ENCODE assay signal across 11 cellular contexts in the genomic region with DNA sequence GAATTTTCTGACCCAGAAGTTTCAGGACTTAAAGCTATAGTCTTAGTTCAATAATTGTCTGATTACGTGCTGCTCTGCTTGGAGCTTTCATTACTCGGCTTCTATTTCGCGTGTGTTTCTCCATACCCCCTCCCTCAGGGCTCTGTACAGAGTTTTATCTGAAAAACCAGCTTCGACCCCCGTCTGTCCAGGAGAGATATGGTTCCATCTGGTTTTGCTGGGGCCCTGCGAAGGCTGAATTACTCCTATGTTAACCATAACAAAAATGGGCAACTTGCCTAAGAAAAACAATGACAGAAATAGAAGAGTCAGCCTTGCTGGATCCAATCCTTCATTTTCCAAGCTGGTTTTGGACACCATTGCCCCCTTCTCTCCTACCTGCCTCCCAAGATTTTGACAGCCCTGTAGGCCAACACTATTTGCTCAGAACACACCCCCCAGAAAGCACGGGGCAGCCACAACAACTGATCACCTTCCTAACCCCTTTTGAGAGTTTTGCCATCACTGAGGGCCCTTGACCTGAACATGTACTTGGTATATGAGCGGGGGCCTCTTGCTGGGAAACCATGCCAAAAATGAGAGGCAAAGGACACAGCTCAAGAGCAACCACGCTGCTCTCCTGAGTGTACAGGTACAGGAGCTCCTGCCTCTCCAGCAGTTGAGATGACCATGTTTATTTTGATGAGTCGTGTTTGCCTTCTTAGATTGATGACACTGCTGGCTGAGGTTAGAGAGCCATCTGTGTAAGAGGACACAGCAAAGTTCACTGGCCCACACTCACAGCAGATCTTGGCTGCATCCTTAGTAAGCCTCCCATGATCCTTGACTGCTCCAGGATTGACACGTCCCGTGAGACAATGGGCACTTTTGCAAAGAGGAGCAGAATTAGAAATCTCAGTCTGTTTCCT. TPM values are rescaled to one million over a fixed set of nuclear protein-coding genes. Genes with fewer than 3 reads are reported as not detected.
DNase-seq lines count a peak whose midpoint lies in the region; ATAC-seq and TF ChIP-seq lines count a peak whose summit lies in the region.
"Had no signal": no experiment of that assay in that cellular context is flagged by ENCODE, and none has a peak within 500 bp of the region (broad histone marks: within the 10 kb centered on the region; RNA-seq: fewer than 3 reads in every experiment).

No MANE protein-coding gene starts in this region.

- no TSS peak for BruUV-seq in Calu3 (replicated peaks; lab: Mats Ljungman, UMichigan)

- no peaks in the 10 kb centered on the region for H3K79me2 ChIP-seq in GM23338 (replicated peaks; ENCODE audit: insufficient read depth)

- H2AFZ ChIP-seq in GM23338: peak overlapping the region; percentile 64

- no peak overlapping the region for H3K27ac ChIP-seq in GM23338 (ENCODE audit: low read depth)
- peak overlapping the region; percentile 65 for H3K27ac ChIP-seq in VCaP
- peak overlapping the region; percentile 11 for H3K27ac ChIP-seq in lower lobe of right lung
- H3K27ac ChIP-seq: neutrophil, RWPE1 had no signal

- DNase-seq in A172 (ENCODE audit: low spot score) (peak; percentile 21), GM23338 (ENCODE audit: low spot score) (no peak), lower lobe of right lung (no peak), GM19238 (ENCODE audit: insufficient read length, low spot score) (no peak), Calu3 (no peak), GM10266 (ENCODE audit: extremely low spot score) (no peak)

- ATAC-seq in GM23338 (no peak), lower lobe of right lung (peak in 1 of 2 donors; percentile 27), GM21737 (IDR thresholded peaks at IDR 0.05; ENCODE audit: unreplicated experiment) (no peak)

- no peak overlapping the region for H3K4me2 ChIP-seq in GM23338

- H3K4me1 ChIP-seq in GM23338 (ENCODE audit: insufficient read depth): no peaks in the 10 kb centered on the region; the same call in 1 of the 2 replicates
- H3K4me1 ChIP-seq in lower lobe of right lung: peaks cover 5% of the 10 kb centered on the region

- no peaks in the 10 kb centered on the region for H3F3A ChIP-seq in GM23338 (replicated peaks; ENCODE audit: low read depth)

- H3K27me3 ChIP-seq in GM23338 (ENCODE audit: insufficient read depth): no peaks in the 10 kb centered on the region
- no peaks in the 10 kb centered on the region for H3K27me3 ChIP-seq in lower lobe of right lung (ENCODE audit: low read depth)
- H3K27me3 ChIP-seq: neutrophil had no signal

- intact Hi-C loops in lower lobe of right lung (cut with DNase I): no loop called here
- intact Hi-C loops in Calu3 (cut with micrococcal nuclease; ENCODE audit: unreplicated experiment): no loop called here

- no peaks in the 10 kb centered on the region for H3K36me3 ChIP-seq in GM23338 (ENCODE audit: insufficient read depth)
- no peaks in the 10 kb centered on the region for H3K36me3 ChIP-seq in lower lobe of right lung
- H3K36me3 ChIP-seq: neutrophil had no signal

- H3K4me3 ChIP-seq in GM23338: no peak overlapping the region
- H3K4me3 ChIP-seq in lower lobe of right lung: no peak overlapping the region

- CTCF ChIA-PET in Calu3 (lab: Charles Lee): interaction anchor here (0.6 to 1.3 kb wide), 14 partner anchors 10 to 1283 kb away, joined by 3 to 9 read pairs (median 3); no protein-coding TSS in a partner anchor

- H4K20me1 ChIP-seq in GM23338 (replicated peaks; ENCODE audit: insufficient read depth): no peaks in the 10 kb centered on the region

- H3K4me1 Mint-ChIP-seq in GM23338 (peaks cover 17% of the 10 kb centered on the region), Calu3 (ENCODE audit: low read depth, unreplicated experiment) (no peaks in the 10 kb centered on the region)

- H3K36me3 Mint-ChIP-seq in GM23338 (ENCODE audit: low read depth) (no peaks in the 10 kb centered on the region), Calu3 (ENCODE audit: insufficient read depth, unreplicated experiment) (no peaks in the 10 kb centered on the region)
- H3K36me3 Mint-ChIP-seq: CD14-positive monocyte had no signal

- no peaks in the 10 kb centered on the region for H3K9me3 ChIP-seq in lower lobe of right lung
- H3K9me3 ChIP-seq: neutrophil had no signal

- H3K9me2 ChIP-seq in GM23338 (ENCODE audit: insufficient read depth): no peaks in the 10 kb centered on the region

- no peaks in the 10 kb centered on the region for H3K27me3 Mint-ChIP-seq in GM23338 (ENCODE audit: insufficient read depth, low read depth, poor library complexity)
- peaks cover 21% of the 10 kb centered on the region for H3K27me3 Mint-ChIP-seq in Calu3 (ENCODE audit: unreplicated experiment)

- TF ChIP-seq CTCF in GM23338 (conservative IDR thresholded peaks at IDR 0.05; ENCODE audit: low read depth in 2 of 2) (no peak), VCaP (conservative IDR thresholded peaks at IDR 0.05) (no peak), lower lobe of right lung (IDR thresholded peaks at IDR 0.05) (no peak), Calu3 (IDR thresholded peaks at IDR 0.05; ENCODE audit: unreplicated experiment) (no peak), GM10266 (IDR thresholded peaks at IDR 0.05; ENCODE audit: control insufficient read depth, insufficient read depth, low read depth, missing control alignments) (no peak)

- H3K4me3 Mint-ChIP-seq in GM23338 (no peak overlapping the region), Calu3 (ENCODE audit: low read depth, unreplicated experiment) (no peak overlapping the region)

- H3K9me3 Mint-ChIP-seq in GM23338 (no peaks in the 10 kb centered on the region), Calu3 (ENCODE audit: low read depth, unreplicated experiment) (no peaks in the 10 kb centered on the region)

- peak overlapping the region; percentile 56; the same call in 1 of the 2 replicates for H3K27ac Mint-ChIP-seq in GM23338
- no peak overlapping the region for H3K27ac Mint-ChIP-seq in Calu3 (ENCODE audit: unreplicated experiment)

TF ChIP-seq in GM23338, 12 proteins besides CTCF, POLR2A, EP300 and RAD21:
- TF ChIP-seq, protein P1, sequence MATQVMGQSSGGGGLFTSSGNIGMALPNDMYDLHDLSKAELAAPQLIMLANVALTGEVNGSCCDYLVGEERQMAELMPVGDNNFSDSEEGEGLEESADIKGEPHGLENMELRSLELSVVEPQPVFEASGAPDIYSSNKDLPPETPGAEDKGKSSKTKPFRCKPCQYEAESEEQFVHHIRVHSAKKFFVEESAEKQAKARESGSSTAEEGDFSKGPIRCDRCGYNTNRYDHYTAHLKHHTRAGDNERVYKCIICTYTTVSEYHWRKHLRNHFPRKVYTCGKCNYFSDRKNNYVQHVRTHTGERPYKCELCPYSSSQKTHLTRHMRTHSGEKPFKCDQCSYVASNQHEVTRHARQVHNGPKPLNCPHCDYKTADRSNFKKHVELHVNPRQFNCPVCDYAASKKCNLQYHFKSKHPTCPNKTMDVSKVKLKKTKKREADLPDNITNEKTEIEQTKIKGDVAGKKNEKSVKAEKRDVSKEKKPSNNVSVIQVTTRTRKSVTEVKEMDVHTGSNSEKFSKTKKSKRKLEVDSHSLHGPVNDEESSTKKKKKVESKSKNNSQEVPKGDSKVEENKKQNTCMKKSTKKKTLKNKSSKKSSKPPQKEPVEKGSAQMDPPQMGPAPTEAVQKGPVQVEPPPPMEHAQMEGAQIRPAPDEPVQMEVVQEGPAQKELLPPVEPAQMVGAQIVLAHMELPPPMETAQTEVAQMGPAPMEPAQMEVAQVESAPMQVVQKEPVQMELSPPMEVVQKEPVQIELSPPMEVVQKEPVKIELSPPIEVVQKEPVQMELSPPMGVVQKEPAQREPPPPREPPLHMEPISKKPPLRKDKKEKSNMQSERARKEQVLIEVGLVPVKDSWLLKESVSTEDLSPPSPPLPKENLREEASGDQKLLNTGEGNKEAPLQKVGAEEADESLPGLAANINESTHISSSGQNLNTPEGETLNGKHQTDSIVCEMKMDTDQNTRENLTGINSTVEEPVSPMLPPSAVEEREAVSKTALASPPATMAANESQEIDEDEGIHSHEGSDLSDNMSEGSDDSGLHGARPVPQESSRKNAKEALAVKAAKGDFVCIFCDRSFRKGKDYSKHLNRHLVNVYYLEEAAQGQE (IDR thresholded peaks at IDR 0.05; ENCODE audit: unreplicated experiment): no peak
- TF ChIP-seq EZH2 (IDR thresholded peaks at IDR 0.05; ENCODE audit: low read depth, unreplicated experiment): no peak

RNA-seq across cellular contexts. Expression of gene ATP6AP2, which starts 36.2 kb away (rescaled TPM):
- total RNA-seq in A172 (2014; rRNA removed; shearing (Covaris generic)): 104 and 116 TPM in 2 replicates
- 77.1 and 80.1 TPM in 2 replicates for total RNA-seq in GM23338 (2014; rRNA removed; shearing (Covaris generic))
- polyA plus RNA-seq in GM23338 (2016; fragmentation: Nextera tagmentation; extraction: Ambion mirVana): 76.6 and 88.7 TPM in 2 replicates
- total RNA-seq in lower lobe of right lung (130 TPM), Calu3 (2022) (157 and 167 TPM in 2 replicates)
